ENCODE assay signal across 30 cellular contexts in genomic region chr3:23835807-23836206, GRCh38.
"Had no signal": no experiment of that assay in that cellular context is flagged by ENCODE, and none has a peak within 500 bp of the region (broad histone marks: within the 10 kb centered on the region; RNA-seq: fewer than 3 reads in every experiment).

No MANE protein-coding gene starts in this region.

- H3K9me3 ChIP-seq: gastroesophageal sphincter, psoas muscle, sigmoid colon, thoracic aorta, uterus had no signal

- H3K27me3 ChIP-seq: gastroesophageal sphincter, hepatocyte, sigmoid colon, uterus had no signal

- ATAC-seq: gastroesophageal sphincter, left colon, T-helper 17 cell had no signal

- H2AFZ ChIP-seq: hepatocyte, parathyroid adenoma had no signal

- FAIRE-seq: kidney, small intestine had no signal

- H3K27ac ChIP-seq: gastroesophageal sphincter, hepatocyte, parathyroid adenoma, psoas muscle, sigmoid colon, thoracic aorta, uterus had no signal

- H3K36me3 Mint-ChIP-seq: naive B cell had no signal

- H3K4me2 ChIP-seq: hepatocyte had no signal

- DNase-seq: activated CD4-positive, alpha-beta memory T cell treated with anti-CD3 and anti-CD28 coated beads, Interleukin-2, amount 10 ng/mL, durations not matched to agents 7 days and 5 days; activated CD4-positive, alpha-beta T cell treated with anti-CD3 and anti-CD28 coated beads, Interleukin-2, amount 10 ng/mL, durations not matched to agents 7 days and 5 days; activated CD4-positive, CD25-positive, alpha-beta regulatory T cell treated with anti-CD3 and anti-CD28 coated beads, Interleukin-2, amount 50 U/mL, for 72 hours; activated CD8-positive, alpha-beta memory T cell treated with anti-CD3 and anti-CD28 coated beads, Interleukin-2, amount 50 U/mL, for 48 hours; activated gamma-delta T cell; activated naive CD4-positive, alpha-beta T cell treated with anti-CD3 and anti-CD28 coated beads, Interleukin-2, amount 50 U/mL, for 16 hours; activated T-cell treated with anti-CD3 and anti-CD28 coated beads, Interleukin-2, amount 50 U/mL, for 24 hours; amygdala; caudate nucleus; effector CD4-positive, alpha-beta T cell; kidney; left colon; mammary epithelial cell; naive B cell; nephron progenitor cell; nucleus accumbens; psoas muscle; sigmoid colon; small intestine; stimulated activated CD4-positive, alpha-beta T cell treated with anti-CD3 and anti-CD28 coated beads, Interleukin-4, amount 100 ng/mL, for 24 hours; T-helper 17 cell; T1000; uterus had no signal

- H3K9me3 Mint-ChIP-seq: activated CD4-positive, alpha-beta memory T cell treated with anti-CD3 and anti-CD28 coated beads, Interleukin-2, amount 10 ng/mL, durations not matched to agents 7 days and 5 days; activated CD4-positive, alpha-beta T cell treated with anti-CD3 and anti-CD28 coated beads, Interleukin-2, amount 10 ng/mL, durations not matched to agents 7 days and 5 days; activated T-cell treated with anti-CD3 and anti-CD28 coated beads, Interleukin-2, amount 50 U/mL, for 24 hours; naive B cell; nephron progenitor cell; stimulated activated effector memory CD8-positive, alpha-beta T cell treated with anti-CD3 and anti-CD28 coated beads, Interleukin-12 subunit alpha, Interleukin-12 subunit beta, amount 100 ng/mL, for 72 hours; stimulated activated naive CD8-positive, alpha-beta T cell treated with anti-CD3 and anti-CD28 coated beads, Interleukin-15, Interleukin-2, amounts not matched to agents 100 ng/mL and 50 ng/mL, for 24 hours; type B pancreatic cell had no signal

- H3K4me3 ChIP-seq: gastroesophageal sphincter, hepatocyte, psoas muscle, sigmoid colon, thoracic aorta, uterus had no signal

- H3K27me3 Mint-ChIP-seq: activated CD4-positive, alpha-beta memory T cell treated with anti-CD3 and anti-CD28 coated beads, Interleukin-2, amount 10 ng/mL, durations not matched to agents 7 days and 5 days; activated CD4-positive, alpha-beta T cell treated with anti-CD3 and anti-CD28 coated beads, Interleukin-2, amount 10 ng/mL, durations not matched to agents 7 days and 5 days; activated T-cell treated with anti-CD3 and anti-CD28 coated beads, Interleukin-2, amount 50 U/mL, for 24 hours; naive B cell; stimulated activated naive CD8-positive, alpha-beta T cell treated with anti-CD3 and anti-CD28 coated beads, Interleukin-15, Interleukin-2, amounts not matched to agents 100 ng/mL and 50 ng/mL, for 24 hours; T-helper 17 cell; type B pancreatic cell had no signal

- H3K27ac Mint-ChIP-seq: activated CD4-positive, alpha-beta memory T cell treated with anti-CD3 and anti-CD28 coated beads, Interleukin-2, amount 10 ng/mL, durations not matched to agents 7 days and 5 days; activated CD4-positive, alpha-beta T cell treated with anti-CD3 and anti-CD28 coated beads, Interleukin-2, amount 10 ng/mL, durations not matched to agents 7 days and 5 days; activated T-cell treated with anti-CD3 and anti-CD28 coated beads, Interleukin-2, amount 50 U/mL, for 24 hours; stimulated activated effector memory CD8-positive, alpha-beta T cell treated with anti-CD3 and anti-CD28 coated beads, Interleukin-12 subunit alpha, Interleukin-12 subunit beta, amount 100 ng/mL, for 72 hours; T-helper 17 cell; type B pancreatic cell had no signal

- H3K4me1 ChIP-seq: uterus had no signal

- H3K36me3 ChIP-seq: gastroesophageal sphincter, sigmoid colon, thoracic aorta, uterus had no signal

- H3K9ac ChIP-seq: parathyroid adenoma had no signal

- H3K4me3 Mint-ChIP-seq: activated CD4-positive, alpha-beta memory T cell treated with anti-CD3 and anti-CD28 coated beads, Interleukin-2, amount 10 ng/mL, durations not matched to agents 7 days and 5 days; activated CD4-positive, alpha-beta T cell treated with anti-CD3 and anti-CD28 coated beads, Interleukin-2, amount 10 ng/mL, durations not matched to agents 7 days and 5 days; activated T-cell treated with anti-CD3 and anti-CD28 coated beads, Interleukin-2, amount 50 U/mL, for 24 hours; nephron progenitor cell; stimulated activated effector memory CD8-positive, alpha-beta T cell treated with anti-CD3 and anti-CD28 coated beads, Interleukin-12 subunit alpha, Interleukin-12 subunit beta, amount 100 ng/mL, for 72 hours; stimulated activated naive CD8-positive, alpha-beta T cell treated with anti-CD3 and anti-CD28 coated beads, Interleukin-15, Interleukin-2, amounts not matched to agents 100 ng/mL and 50 ng/mL, for 24 hours; T-helper 17 cell; type B pancreatic cell had no signal
